ENCODE assay signal across 1 cellular context in the genomic region with DNA sequence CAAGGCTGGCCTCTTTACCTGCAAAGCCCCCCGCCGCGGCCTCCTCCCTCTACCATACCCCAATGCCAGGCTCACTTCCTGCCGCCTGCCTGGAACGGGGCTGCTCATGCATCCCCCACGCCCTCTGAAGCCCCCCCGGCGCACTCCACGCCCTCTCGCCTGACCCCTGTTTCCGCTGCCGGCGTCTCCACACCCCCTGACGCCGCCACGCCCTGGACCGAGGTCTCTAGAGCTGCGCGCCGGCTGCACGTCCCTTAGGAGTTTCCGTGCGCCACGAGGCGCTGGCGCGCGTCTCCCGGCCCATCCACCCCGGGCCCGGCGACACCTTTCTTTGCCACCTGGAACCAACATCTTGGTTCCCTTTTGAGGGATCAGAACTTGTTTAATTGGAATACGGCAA.
TF ChIP-seq lines count a peak whose summit lies in the region.

No MANE protein-coding gene starts in this region.

TF ChIP-seq in IMR-90, 13 proteins besides CTCF, POLR2A, EP300 and RAD21:
- no peak for TF ChIP-seq RFX5 (IDR thresholded peaks at IDR 0.05; ENCODE audit: low read depth, low read length)
- TF ChIP-seq, protein P1, sequence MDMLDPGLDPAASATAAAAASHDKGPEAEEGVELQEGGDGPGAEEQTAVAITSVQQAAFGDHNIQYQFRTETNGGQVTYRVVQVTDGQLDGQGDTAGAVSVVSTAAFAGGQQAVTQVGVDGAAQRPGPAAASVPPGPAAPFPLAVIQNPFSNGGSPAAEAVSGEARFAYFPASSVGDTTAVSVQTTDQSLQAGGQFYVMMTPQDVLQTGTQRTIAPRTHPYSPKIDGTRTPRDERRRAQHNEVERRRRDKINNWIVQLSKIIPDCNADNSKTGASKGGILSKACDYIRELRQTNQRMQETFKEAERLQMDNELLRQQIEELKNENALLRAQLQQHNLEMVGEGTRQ (IDR thresholded peaks at IDR 0.05; ENCODE audit: low read depth, low read length): no peak
- TF ChIP-seq MAZ (IDR thresholded peaks at IDR 0.05; ENCODE audit: borderline replicate concordance, low read depth, low read length): no peak
- no peak for TF ChIP-seq FOS (IDR thresholded peaks at IDR 0.05; ENCODE audit: low read depth, low read length)
- no peak for TF ChIP-seq RCOR1 (IDR thresholded peaks at IDR 0.05; ENCODE audit: insufficient replicate concordance, low read length)
- TF ChIP-seq CEBPB (IDR thresholded peaks at IDR 0.05; ENCODE audit: low read depth, low read length): no peak
- no peak for TF ChIP-seq BHLHE40 (IDR thresholded peaks at IDR 0.05; ENCODE audit: low read depth, low read length)
TF ChIP-seq in IMR-90: peak in this region for 0.
